Comparison of ENCODE assay signal across 8 cellular contexts in genomic region chr19:45439569-45440258, GRCh38. TPM values are rescaled to one million over a fixed set of nuclear protein-coding genes. Genes with fewer than 3 reads are reported as not detected.
DNase-seq lines count a peak whose midpoint lies in the region; ATAC-seq and TF ChIP-seq lines count a peak whose summit lies in the region.

No MANE protein-coding gene starts in this region.

- peak in 1 of 2 donors; percentile 26 for TF ChIP-seq POLR2A in Peyer's patch (IDR thresholded peaks at IDR 0.05)

- no peaks in the 10 kb centered on the region for H3K9me3 Mint-ChIP-seq in Calu3 (ENCODE audit: low read depth, unreplicated experiment)
- no peaks in the 10 kb centered on the region for H3K9me3 Mint-ChIP-seq in activated T-helper 1 cell treated with anti-CD3 and anti-CD28 coated beads, Interleukin-12 subunit alpha, Interleukin-12 subunit beta, Interleukin-2, Interleukin-4 antibody, amounts not matched to agents 30 ng/mL and 10 ng/mL and 1 ng/mL, durations not matched to agents 14 hours and 24 hours and 36 hours
- peaks cover 0 to 1% (median 0%) of the 10 kb centered on the region in 11 donors for H3K9me3 Mint-ChIP-seq in naive thymus-derived CD4-positive, alpha-beta T cell

- H3K27ac Mint-ChIP-seq in Calu3 (ENCODE audit: unreplicated experiment): peak overlapping the region; percentile 11
- H3K27ac Mint-ChIP-seq in activated T-helper 1 cell treated with anti-CD3 and anti-CD28 coated beads, Interleukin-12 subunit alpha, Interleukin-12 subunit beta, Interleukin-2, Interleukin-4 antibody, amounts not matched to agents 30 ng/mL and 10 ng/mL and 1 ng/mL, durations not matched to agents 14 hours and 24 hours and 36 hours: peak overlapping the region; percentile 71
- H3K27ac Mint-ChIP-seq in naive thymus-derived CD4-positive, alpha-beta T cell: peak overlapping the region in 4 of 9 donors; percentile 51 to 91 (median 74)

- no peaks in the 10 kb centered on the region for H3K36me3 ChIP-seq in Peyer's patch
- H3K36me3 ChIP-seq in naive thymus-derived CD4-positive, alpha-beta T cell (ENCODE audit: control insufficient read depth in 2 of 3, insufficient read depth in 3 of 3, low read length in 3 of 3): no peaks in the 10 kb centered on the region

- no TSS peak for BruUV-seq in Calu3 (replicated peaks; lab: Mats Ljungman, UMichigan)

- H3K4me3 Mint-ChIP-seq in Calu3 (ENCODE audit: low read depth, unreplicated experiment): peak overlapping the region; percentile 65
- H3K4me3 Mint-ChIP-seq in activated T-helper 1 cell treated with anti-CD3 and anti-CD28 coated beads, Interleukin-12 subunit alpha, Interleukin-12 subunit beta, Interleukin-2, Interleukin-4 antibody, amounts not matched to agents 30 ng/mL and 10 ng/mL and 1 ng/mL, durations not matched to agents 14 hours and 24 hours and 36 hours: peak overlapping the region; percentile 77
- peak overlapping the region; percentile 68 to 83 (median 77) for H3K4me3 Mint-ChIP-seq in naive thymus-derived CD4-positive, alpha-beta T cell

- intact Hi-C loops in Calu3 (cut with micrococcal nuclease; ENCODE audit: unreplicated experiment): loop anchor here (1.0 kb wide), 1 partner anchor 39 kb away; no protein-coding TSS in a partner anchor
- intact Hi-C loops in activated T-helper 1 cell treated with anti-CD3 and anti-CD28 coated beads, Interleukin-12 subunit alpha, Interleukin-12 subunit beta, Interleukin-2, Interleukin-4 antibody, amounts not matched to agents 30 ng/mL and 10 ng/mL and 1 ng/mL, durations not matched to agents 14 hours and 24 hours and 36 hours (cut with micrococcal nuclease): loop anchor here (1.0 to 5.0 kb wide), 4 partner anchors 11 to 40 kb away; partner anchors contain the start of genes POLR1G and PPP1R13L
- intact Hi-C loops in naive thymus-derived CD4-positive, alpha-beta T cell (cut with micrococcal nuclease): loop anchor here (1.0 to 5.0 kb wide), 9 partner anchors 11 to 253 kb away; partner anchors contain the start of genes FOSB (in 1 of the 2), QPCTL (in 1 of the 2), SNRPD2 (in 1 of the 2) and VASP (in 1 of the 2)

- TF ChIP-seq CTCF in Calu3 (IDR thresholded peaks at IDR 0.05; ENCODE audit: unreplicated experiment) (peak; percentile 100), Peyer's patch (IDR thresholded peaks at IDR 0.05) (peak; percentile 96 to 100 (median 99))

- peaks cover 46% of the 10 kb centered on the region for H3K36me3 Mint-ChIP-seq in Calu3 (ENCODE audit: insufficient read depth, unreplicated experiment)
- peaks cover 2% of the 10 kb centered on the region for H3K36me3 Mint-ChIP-seq in activated T-helper 1 cell treated with anti-CD3 and anti-CD28 coated beads, Interleukin-12 subunit alpha, Interleukin-12 subunit beta, Interleukin-2, Interleukin-4 antibody, amounts not matched to agents 30 ng/mL and 10 ng/mL and 1 ng/mL, durations not matched to agents 14 hours and 24 hours and 36 hours (ENCODE audit: low read depth)
- no peaks in the 10 kb centered on the region for H3K36me3 Mint-ChIP-seq in naive thymus-derived CD4-positive, alpha-beta T cell

- peak; percentile 61 for ATAC-seq in GM19455 (IDR thresholded peaks at IDR 0.05; ENCODE audit: unreplicated experiment)
- ATAC-seq in naive thymus-derived CD4-positive, alpha-beta T cell: peak; percentile 72

- H3K4me1 Mint-ChIP-seq in Calu3 (ENCODE audit: low read depth, unreplicated experiment): peaks cover 40% of the 10 kb centered on the region
- H3K4me1 Mint-ChIP-seq in activated T-helper 1 cell treated with anti-CD3 and anti-CD28 coated beads, Interleukin-12 subunit alpha, Interleukin-12 subunit beta, Interleukin-2, Interleukin-4 antibody, amounts not matched to agents 30 ng/mL and 10 ng/mL and 1 ng/mL, durations not matched to agents 14 hours and 24 hours and 36 hours (ENCODE audit: low read depth): peaks cover 34% of the 10 kb centered on the region
- peaks cover 26 to 35% (median 33%) of the 10 kb centered on the region in 7 donors for H3K4me1 Mint-ChIP-seq in naive thymus-derived CD4-positive, alpha-beta T cell

- peak overlapping the region; percentile 58 to 91 (median 70) for H3K4me3 ChIP-seq in Peyer's patch
- peak overlapping the region; percentile 57 for H3K4me3 ChIP-seq in naive thymus-derived CD4-positive, alpha-beta T cell (ENCODE audit: low read length)

- H3K27me3 Mint-ChIP-seq in Calu3 (ENCODE audit: unreplicated experiment): no peaks in the 10 kb centered on the region
- peaks cover 3% of the 10 kb centered on the region for H3K27me3 Mint-ChIP-seq in activated T-helper 1 cell treated with anti-CD3 and anti-CD28 coated beads, Interleukin-12 subunit alpha, Interleukin-12 subunit beta, Interleukin-2, Interleukin-4 antibody, amounts not matched to agents 30 ng/mL and 10 ng/mL and 1 ng/mL, durations not matched to agents 14 hours and 24 hours and 36 hours (ENCODE audit: insufficient read depth)
- peaks cover 0 to 5% (median 0%) of the 10 kb centered on the region in 5 donors for H3K27me3 Mint-ChIP-seq in naive thymus-derived CD4-positive, alpha-beta T cell

- DNase-seq in Calu3 (peak; percentile 92), HK-2 (ENCODE audit: unreplicated experiment) (peak; percentile 82), Peyer's patch (peak; percentile 88 to 95 (median 91)), fibroblast of gingiva (ENCODE audit: low read depth) (peak; percentile 79)
- peak; percentile 73 for DNase-seq in activated T-helper 1 cell treated with anti-CD3 and anti-CD28 coated beads, Interleukin-12 subunit alpha, Interleukin-12 subunit beta, Interleukin-2, Interleukin-4 antibody, amounts not matched to agents 30 ng/mL and 10 ng/mL and 1 ng/mL, durations not matched to agents 14 hours and 24 hours and 36 hours (ENCODE audit: low spot score)
- peak; percentile 75 to 95 (median 86) for DNase-seq in naive thymus-derived CD4-positive, alpha-beta T cell
- peak; percentile 82 for DNase-seq in stimulated activated naive CD4-positive, alpha-beta T cell treated with Interleukin-2 at 50 U/mL for 16 hours (lab: John Stamatoyannopoulos, UW)

- H3K4me1 ChIP-seq in Peyer's patch: peaks cover 0 to 15% (median 4%) of the 10 kb centered on the region in 4 donors
- peaks cover 24% of the 10 kb centered on the region in 2 donors for H3K4me1 ChIP-seq in naive thymus-derived CD4-positive, alpha-beta T cell (ENCODE audit: control insufficient read depth in 2 of 2, insufficient read depth in 2 of 2, low read length in 2 of 2)

- H3K9me3 ChIP-seq in Peyer's patch: no peaks in the 10 kb centered on the region
- no peaks in the 10 kb centered on the region for H3K9me3 ChIP-seq in naive thymus-derived CD4-positive, alpha-beta T cell (ENCODE audit: control insufficient read depth in 2 of 3, low read length in 3 of 3)

- peak overlapping the region; percentile 72 to 95 (median 90) for H3K27ac ChIP-seq in Peyer's patch
- H3K27ac ChIP-seq in naive thymus-derived CD4-positive, alpha-beta T cell (ENCODE audit: low read depth, low read length): peak overlapping the region; percentile 69

- no peaks in the 10 kb centered on the region for H3K27me3 ChIP-seq in Peyer's patch
- H3K27me3 ChIP-seq in naive thymus-derived CD4-positive, alpha-beta T cell (ENCODE audit: control insufficient read depth in 2 of 2, insufficient read depth in 2 of 2, low read length in 2 of 2): no peaks in the 10 kb centered on the region

- CTCF ChIA-PET in Calu3 (lab: Charles Lee): interaction anchor here (0.7 to 3.2 kb wide), 23 partner anchors 9 to 262 kb away, joined by 3 to 181 read pairs (median 6); partner anchors contain the start of genes BLOC1S3, ERCC1, FOSB and OPA3
- CTCF ChIA-PET in naive thymus-derived CD4-positive, alpha-beta T cell (lab: Charles Lee): interaction anchor here (0.6 to 8.3 kb wide), 27 partner anchors 8 to 1162 kb away, joined by 3 to 217 read pairs (median 4); partner anchors contain the start of gene FOSB

- POLR2A ChIA-PET in naive thymus-derived CD4-positive, alpha-beta T cell (lab: Charles Lee): interaction anchor here (0.6 to 2.8 kb wide), 12 partner anchors 10 to 204 kb away, joined by 3 to 64 read pairs (median 4); partner anchors contain the start of gene FOSB

RNA-seq across cellular contexts. Expression of gene ERCC1, which starts 16.0 kb away (rescaled TPM):
- total RNA-seq in Calu3 (2022) (55.7 and 58.9 TPM in 2 replicates), Peyer's patch (10 to 100 TPM; 39.9 to 69.3 (median 52.5) TPM)
- total RNA-seq in activated T-helper 1 cell treated with anti-CD3 and anti-CD28 coated beads, Interleukin-12 subunit alpha, Interleukin-12 subunit beta, Interleukin-2, Interleukin-4 antibody, amounts not matched to agents 30 ng/mL and 10 ng/mL and 1 ng/mL, durations not matched to agents 14 hours and 24 hours and 36 hours: 143 and 152 TPM in 2 replicates
- total RNA-seq in naive thymus-derived CD4-positive, alpha-beta T cell: 10 to 100 TPM; 45.1 to 88.2 (median 53.4) TPM
- 10 to 100 TPM; 31.7 to 32.7 TPM for polyA plus RNA-seq in naive thymus-derived CD4-positive, alpha-beta T cell

RNA-seq across cellular contexts. Expression of gene FOSB, which starts 28.1 kb away (rescaled TPM):
- total RNA-seq in Calu3 (2022) (18.7 and 23.8 TPM in 2 replicates), Peyer's patch (10 to 100 TPM in 2 of 4 donors, 1 to 10 TPM in 1, under 1 TPM in 1; 0.85 to 56.1 (median 9.6) TPM)
- 16.8 and 17.2 TPM in 2 replicates for total RNA-seq in activated T-helper 1 cell treated with anti-CD3 and anti-CD28 coated beads, Interleukin-12 subunit alpha, Interleukin-12 subunit beta, Interleukin-2, Interleukin-4 antibody, amounts not matched to agents 30 ng/mL and 10 ng/mL and 1 ng/mL, durations not matched to agents 14 hours and 24 hours and 36 hours
- 1,000 to 10,000 TPM in 1 of 5 experiments, 100 to 1,000 TPM in 1, 10 to 100 TPM in 2, 1 to 10 TPM in 1; 2.1 to 1,925 (median 22.8) TPM for total RNA-seq in naive thymus-derived CD4-positive, alpha-beta T cell
- polyA plus RNA-seq in naive thymus-derived CD4-positive, alpha-beta T cell: 1 to 10 TPM; 3.0 to 5.3 TPM

RNA-seq across cellular contexts. Expression of gene POLR1G, which starts 33.3 kb away (rescaled TPM):
- 22.5 and 25.8 TPM in 2 replicates for total RNA-seq in Calu3 (2022)
- total RNA-seq in Peyer's patch: 10 to 100 TPM in 1 of 4 donors, 1 to 10 TPM in 2, under 1 TPM in 1; 0.88 to 10.7 (median 2.5) TPM
- total RNA-seq in activated T-helper 1 cell treated with anti-CD3 and anti-CD28 coated beads, Interleukin-12 subunit alpha, Interleukin-12 subunit beta, Interleukin-2, Interleukin-4 antibody, amounts not matched to agents 30 ng/mL and 10 ng/mL and 1 ng/mL, durations not matched to agents 14 hours and 24 hours and 36 hours: 25.3 and 27.2 TPM in 2 replicates
- 1 to 10 TPM in 4 of 5 experiments, under 1 TPM in 1; 0.45 to 8.2 (median 4.7) TPM for total RNA-seq in naive thymus-derived CD4-positive, alpha-beta T cell
- polyA plus RNA-seq in naive thymus-derived CD4-positive, alpha-beta T cell: 1 to 10 TPM; 5.1 to 5.4 TPM

RNA-seq across cellular contexts. Expression of gene PPP1R13L, which starts 34.8 kb away (rescaled TPM):
- 98.4 and 135 TPM in 2 replicates for total RNA-seq in Calu3 (2022)
- total RNA-seq in Peyer's patch: 10 to 100 TPM; 16.5 to 53.9 (median 36.2) TPM
- 8.5 and 8.9 TPM in 2 replicates for total RNA-seq in activated T-helper 1 cell treated with anti-CD3 and anti-CD28 coated beads, Interleukin-12 subunit alpha, Interleukin-12 subunit beta, Interleukin-2, Interleukin-4 antibody, amounts not matched to agents 30 ng/mL and 10 ng/mL and 1 ng/mL, durations not matched to agents 14 hours and 24 hours and 36 hours
- 10 to 100 TPM in 3 of 5 experiments, 1 to 10 TPM in 2; 2.9 to 24.4 (median 11.1) TPM for total RNA-seq in naive thymus-derived CD4-positive, alpha-beta T cell
- under 1 TPM; 0.56 to 0.61 TPM for polyA plus RNA-seq in naive thymus-derived CD4-positive, alpha-beta T cell

RNA-seq across cellular contexts. Expression of gene RTN2, which starts 57.1 kb away (rescaled TPM):
- total RNA-seq in Calu3 (2022): 5.7 and 7.2 TPM in 2 replicates
- total RNA-seq in Peyer's patch: 10 to 100 TPM in 1 of 4 donors, 1 to 10 TPM in 2, under 1 TPM in 1; 0.53 to 42.1 (median 4.3) TPM
- total RNA-seq in activated T-helper 1 cell treated with anti-CD3 and anti-CD28 coated beads, Interleukin-12 subunit alpha, Interleukin-12 subunit beta, Interleukin-2, Interleukin-4 antibody, amounts not matched to agents 30 ng/mL and 10 ng/mL and 1 ng/mL, durations not matched to agents 14 hours and 24 hours and 36 hours: 3.0 and 4.1 TPM in 2 replicates
- total RNA-seq in naive thymus-derived CD4-positive, alpha-beta T cell: 1 to 10 TPM in 4 of 5 experiments, under 1 TPM in 1; 0.86 to 3.1 (median 2.4) TPM
- polyA plus RNA-seq in naive thymus-derived CD4-positive, alpha-beta T cell: under 1 TPM; 0.30 to 0.37 TPM

Comparison
In these comparisons a context has a peak if more than half of its experiments do, and no peak if none do; other contexts are left out.
1. Peak in every context shown above with its lines: DNase-seq, ATAC-seq, H3K4me3 ChIP-seq and H3K27ac ChIP-seq.